ENCODE assay signal across 14 cellular contexts in genomic region chr4:7811536-7812190, GRCh38.
DNase-seq lines count a peak whose midpoint lies in the region; ATAC-seq, FAIRE-seq and TF ChIP-seq lines count a peak whose summit lies in the region.
"Had no signal": no experiment of that assay in that cellular context is flagged by ENCODE, and none has a peak within 500 bp of the region (broad histone marks: within the 10 kb centered on the region; RNA-seq: fewer than 3 reads in every experiment).

No MANE protein-coding gene starts in this region.

- peaks cover 71% of the 10 kb centered on the region for H3K36me3 Mint-ChIP-seq in nephron (ENCODE audit: low read depth)

- H3K4me1 ChIP-seq in heart left ventricle (peaks cover 0 to 50% (median 19%) of the 10 kb centered on the region in 12 donors), vagina (peaks cover 15% of the 10 kb centered on the region)
- H3K4me1 ChIP-seq: parathyroid adenoma had no signal

- ATAC-seq in heart left ventricle (peak; percentile 47 to 80 (median 74)), HG03520 (IDR thresholded peaks at IDR 0.05; ENCODE audit: unreplicated experiment) (no peak)

- TF ChIP-seq POLR2A in heart left ventricle (IDR thresholded peaks at IDR 0.05), result no peak
- TF ChIP-seq POLR2A in vagina (IDR thresholded peaks at IDR 0.05), result no peak

- 73 to 84% (median 81%) methylated on average over 18 to 25 of the region's 25 CpGs for WGBS in heart left ventricle, 4 donors

- H3K9me3 ChIP-seq in heart left ventricle, result no peaks in the 10 kb centered on the region
- H3K9me3 ChIP-seq in vagina, result no peaks in the 10 kb centered on the region
- H3K9me3 ChIP-seq: tibial artery had no signal

- H3K36me3 ChIP-seq in heart left ventricle, result peaks cover 0 to 44% (median 16%) of the 10 kb centered on the region in 9 donors
- H3K36me3 ChIP-seq in vagina, result peaks cover 0 to 13% of the 10 kb centered on the region in 2 donors

- H3K4me3 ChIP-seq in heart left ventricle, result peak overlapping the region in 2 of 12 donors; percentile 8 to 30
- H3K4me3 ChIP-seq in vagina, result peak overlapping the region in 1 of 2 donors; percentile 34
- H3K4me3 ChIP-seq: SK-N-MC, tibial artery had no signal

- H3K27ac Mint-ChIP-seq in nephron, result peak overlapping the region; percentile 95 to 99 (median 98)
- H3K27ac Mint-ChIP-seq: activated naive CD8-positive, alpha-beta T cell had no signal

- H3K4me3 Mint-ChIP-seq in nephron, result peak overlapping the region; percentile 14 to 58 (median 46)
- H3K4me3 Mint-ChIP-seq: activated naive CD8-positive, alpha-beta T cell had no signal

- H3K27me3 Mint-ChIP-seq in nephron (ENCODE audit: low read depth), result no peaks in the 10 kb centered on the region
- H3K27me3 Mint-ChIP-seq: activated naive CD8-positive, alpha-beta T cell had no signal

- H3K9me3 Mint-ChIP-seq in nephron, result no peaks in the 10 kb centered on the region

- no peak for FAIRE-seq in HTR-8/SVneo (lab: Jason Lieb, UNC)

- peaks cover 84% of the 10 kb centered on the region for H3K4me1 Mint-ChIP-seq in nephron

- DNase-seq in amniotic epithelial cell (ENCODE audit: low read depth) (peak; percentile 56), heart left ventricle (peak; percentile 66 to 85 (median 75)), vagina (ENCODE audit: extremely low spot score in 2 of 2) (no peak), HTR-8/SVneo (ENCODE audit: insufficient read length, low spot score) (no peak)
- DNase-seq in activated CD4-positive, alpha-beta T cell treated with anti-CD3 and anti-CD28 coated beads, Interleukin-2, amount 50 U/mL, for 1 hour, result no peak
- DNase-seq: NCI-H1092 treated with DMSO at 0.1 percent for 48 hours, NCI-H774 had no signal

- TF ChIP-seq CTCF in heart left ventricle (IDR thresholded peaks at IDR 0.05) (no peak), nephron (IDR thresholded peaks at IDR 0.05; ENCODE audit: unreplicated experiment in 3 of 3) (no peak), vagina (IDR thresholded peaks at IDR 0.05) (no peak)

- H3K27me3 ChIP-seq in heart left ventricle (no peaks in the 10 kb centered on the region), vagina (no peaks in the 10 kb centered on the region)
- H3K27me3 ChIP-seq: tibial artery had no signal

- peak overlapping the region; percentile 24 to 93 (median 74) for H3K27ac ChIP-seq in heart left ventricle
- peak overlapping the region; percentile 62 for H3K27ac ChIP-seq in vagina
- H3K27ac ChIP-seq: HL-60, parathyroid adenoma, SK-N-MC, tibial artery had no signal

- intact Hi-C loops in heart left ventricle (cut with DNase I) (loop anchor here in 1 of 10 donors (10.0 kb wide), 1 partner anchor 123 kb away; the partner anchor contains the start of gene AFAP1), vagina (cut with DNase I) (no loop called here)

Comparison
In these comparisons a context has a peak if more than half of its experiments do, and no peak if none do; other contexts are left out.
1. DNase-seq: peak in amniotic epithelial cell (single experiment) and heart left ventricle (5 of 5); none in vagina (0 of 2), HTR-8/SVneo (single experiment) and activated CD4-positive, alpha-beta T cell treated with anti-CD3 and anti-CD28 coated beads, Interleukin-2, amount 50 U/mL, for 1 hour (single experiment).